Comparison of ENCODE assay signal across 7 cellular contexts in genomic region chr5:37219384-37219783, GRCh38. TPM values are rescaled to one million over a fixed set of nuclear protein-coding genes. Genes with fewer than 3 reads are reported as not detected.
A peak's percentile ranks its signal among the peaks of the same experiment; 100 is the strongest.
DNase-seq lines count a peak whose midpoint lies in the region; TF ChIP-seq lines count a peak whose summit lies in the region.
"Not testable (repeated sequence)": the region's sequence is repeated elsewhere in the genome, so short reads cannot be mapped to it uniquely, and the experiment has no call there.

No MANE protein-coding gene starts in this region.

- H3K27me3 ChIP-seq in GM23248 (replicated peaks; ENCODE audit: insufficient read depth); brain microvascular endothelial cell (replicated peaks): not testable (repeated sequence)

- DNase-seq in AG20443 (ENCODE audit: low spot score), result peak; percentile 34
- DNase-seq in GM23248, result peak; percentile 61
- peak; percentile 52 for DNase-seq in LHCN-M2 (ENCODE audit: low read depth)
- peak; percentile 22 for DNase-seq in brain microvascular endothelial cell
- peak; percentile 40 for DNase-seq in fibroblast of mammary gland (ENCODE audit: low read depth)
- peak; percentile 15 for DNase-seq in hepatic stellate cell (ENCODE audit: low spot score)
- peak; percentile 15 for DNase-seq in non-pigmented ciliary epithelial cell (ENCODE audit: low read depth)

- WGBS in GM23248 (ENCODE audit: low coverage in 1 of 2, low lambda C conversion rate in 2 of 2, missing lambda C conversion rate in 2 of 2), 2 experiments, result 85 to 86% methylated on average over 5 of the region's 5 CpGs

- H3K9me3 ChIP-seq in GM23248 (ENCODE audit: low read depth), result not testable (repeated sequence)

- H3K36me3 ChIP-seq in GM23248 (ENCODE audit: low read depth), result peaks cover 51% of the 10 kb centered on the region
- H3K36me3 ChIP-seq in brain microvascular endothelial cell (replicated peaks), result not testable (repeated sequence)

- H3K4me2 ChIP-seq in GM23248 (ENCODE audit: unreplicated experiment), result not testable (repeated sequence)

- H3F3A ChIP-seq in GM23248 (ENCODE audit: insufficient read depth), result not testable (repeated sequence)

- H3K9me2 ChIP-seq in GM23248 (ENCODE audit: insufficient read depth), result not testable (repeated sequence)

- not testable (repeated sequence) for H2AFZ ChIP-seq in GM23248

- in situ Hi-C loops in GM23248 (cut with MboI); brain microvascular endothelial cell (cut with HindIII; ENCODE audit: low pct_ligation_motif_present, low sequenced_read_pairs): not testable (repeated sequence)

- not testable (repeated sequence) for H3K9ac ChIP-seq in GM23248

- H4K20me1 ChIP-seq in GM23248 (ENCODE audit: insufficient read depth), result not testable (repeated sequence)

- H3K79me2 ChIP-seq in GM23248 (ENCODE audit: insufficient read depth), result not testable (repeated sequence)

- H3K4me1 ChIP-seq in GM23248 (ENCODE audit: insufficient read depth), result not testable (repeated sequence)

- H3K4me3 ChIP-seq in GM23248; brain microvascular endothelial cell (ENCODE audit: low read depth, low read length); fibroblast of mammary gland (ENCODE audit: control insufficient read depth, low read depth, low read length): not testable (repeated sequence)

- H3K27ac ChIP-seq in GM23248, result peak overlapping the region; percentile 55
- not testable (repeated sequence) for H3K27ac ChIP-seq in brain microvascular endothelial cell

- TF ChIP-seq CTCF in brain microvascular endothelial cell (IDR thresholded peaks at IDR 0.05; ENCODE audit: low read depth, low read length, missing control alignments); fibroblast of mammary gland (conservative IDR thresholded peaks at IDR 0.05; ENCODE audit: control insufficient read depth, insufficient read depth, low read depth, low read length): not testable (repeated sequence)

RNA-seq across cellular contexts. Expression of gene CPLANE1, which starts 29.8 kb away (rescaled TPM):
- total RNA-seq in GM23248 (2014; rRNA removed; shearing (Covaris generic)), result 19.5 and 24.6 TPM in 2 replicates
- polyA plus RNA-seq in GM23248 (2016; fragmentation: Nextera tagmentation; extraction: Ambion mirVana), result 4.9 and 7.5 TPM in 2 replicates
- 19.1 and 36.4 TPM in 2 replicates for total RNA-seq in LHCN-M2 (2014; rRNA removed)
- polyA plus RNA-seq in LHCN-M2 (2012), result 6.6 TPM
